Comparison of ENCODE assay signal across 27 cellular contexts in the genomic region with DNA sequence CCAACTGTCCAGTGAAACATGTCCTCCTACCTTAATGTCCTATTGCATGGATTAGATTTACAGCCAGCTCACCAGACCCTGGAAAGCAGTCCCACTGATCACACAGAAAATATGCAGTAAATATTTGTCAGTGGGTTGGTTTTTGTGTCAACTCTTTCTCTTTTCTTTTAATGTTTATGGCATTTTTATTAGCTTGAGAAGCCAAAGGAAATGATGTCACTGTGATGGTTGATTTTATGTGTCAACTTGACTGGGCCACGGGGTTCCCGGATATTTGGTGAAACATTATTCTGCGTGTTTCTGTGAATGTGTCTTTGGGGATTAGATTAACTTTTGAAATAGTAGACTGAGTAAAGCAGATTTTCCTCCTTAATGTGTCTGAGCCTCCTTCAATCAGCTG.
A peak's percentile ranks its signal among the peaks of the same experiment; 100 is the strongest.
DNase-seq lines count a peak whose midpoint lies in the region; ATAC-seq and TF ChIP-seq lines count a peak whose summit lies in the region.
"Had no signal": no experiment of that assay in that cellular context is flagged by ENCODE, and none has a peak within 500 bp of the region (broad histone marks: within the 10 kb centered on the region; RNA-seq: fewer than 3 reads in every experiment).

No MANE protein-coding gene starts in this region.

- H3K36me3 Mint-ChIP-seq in endodermal cell (ENCODE audit: low read depth), result no peaks in the 10 kb centered on the region
- H3K36me3 Mint-ChIP-seq: activated naive CD8-positive, alpha-beta T cell treated with anti-CD3 and anti-CD28 coated beads for 36 hours had no signal

- no peak overlapping the region for H3K4me3 Mint-ChIP-seq in endodermal cell
- H3K4me3 Mint-ChIP-seq: activated CD8-positive, alpha-beta T cell treated with anti-CD3 and anti-CD28 coated beads for 36 hours; activated naive CD8-positive, alpha-beta T cell treated with anti-CD3 and anti-CD28 coated beads for 36 hours; activated T-cell treated with anti-CD3 and anti-CD28 coated beads, Interleukin-2, amount 50 U/mL, for 4 hours; neural crest cell; T-helper 17 cell had no signal

- H3K4me1 ChIP-seq in RWPE2 (ENCODE audit: insufficient read depth, poor library complexity, severe bottlenecking) (peaks cover 16% of the 10 kb centered on the region), endodermal cell (ENCODE audit: control insufficient read depth, insufficient read depth, low read length) (no peaks in the 10 kb centered on the region)
- H3K4me1 ChIP-seq: BLaER1, prostate gland, SJCRH30, vagina had no signal

- peak overlapping the region; percentile 11 for H3K27ac ChIP-seq in RWPE2 (ENCODE audit: poor library complexity, severe bottlenecking)
- no peak overlapping the region for H3K27ac ChIP-seq in endodermal cell (ENCODE audit: low read depth, low read length)
- H3K27ac ChIP-seq: BLaER1, heart right ventricle, prostate gland, SJCRH30, spleen, vagina had no signal

- DNase-seq in H4 (ENCODE audit: low spot score) (peak; percentile 33), RWPE2 (ENCODE audit: low spot score) (no peak), fibroblast of pulmonary artery (ENCODE audit: low read depth) (peak; percentile 3), endodermal cell (no peak), GM13976 (ENCODE audit: low spot score) (no peak)
- DNase-seq: activated CD4-positive, CD25-positive, alpha-beta regulatory T cell; activated CD8-positive, alpha-beta T cell treated with anti-CD3 and anti-CD28 coated beads for 36 hours; activated naive CD8-positive, alpha-beta T cell treated with anti-CD3 and anti-CD28 coated beads for 36 hours; activated T-cell treated with anti-CD3 and anti-CD28 coated beads, Interleukin-2, amount 50 U/mL, for 4 hours; heart right ventricle; KG1; NCI-H1092 treated with DMSO at 0.1 percent for 48 hours; NCI-H2107; NCI-H526 treated with DMSO at 0.1 percent for 48 hours; OCI-M1; SJCRH30; spleen; stimulated activated CD8-positive, alpha-beta memory T cell treated with anti-CD3 and anti-CD28 coated beads, Interleukin-4, amount 100 ng/mL, for 48 hours; T-helper 17 cell had no signal

- H3K4me1 Mint-ChIP-seq in endodermal cell, result peaks cover 6% of the 10 kb centered on the region
- H3K4me1 Mint-ChIP-seq: neural crest cell had no signal

- H3K27ac Mint-ChIP-seq in endodermal cell, result no peak overlapping the region
- H3K27ac Mint-ChIP-seq: activated CD8-positive, alpha-beta T cell treated with anti-CD3 and anti-CD28 coated beads for 36 hours; activated naive CD8-positive, alpha-beta T cell treated with anti-CD3 and anti-CD28 coated beads for 36 hours; T-helper 17 cell had no signal

- H3K9ac ChIP-seq in endodermal cell (ENCODE audit: extremely low read depth, low read length, poor library complexity, severe bottlenecking), result no peak overlapping the region
- H3K9ac ChIP-seq: BLaER1 had no signal

- TF ChIP-seq CTCF in RWPE2 (IDR thresholded peaks at IDR 0.05; ENCODE audit: poor library complexity, severe bottlenecking) (no peak), fibroblast of pulmonary artery (IDR thresholded peaks at IDR 0.05; ENCODE audit: low read length, missing control alignments) (no peak), endodermal cell (conservative IDR thresholded peaks at IDR 0.05) (no peak), GM13976 (IDR thresholded peaks at IDR 0.05; ENCODE audit: borderline replicate concordance, control extremely low read depth, extremely low read depth, insufficient read depth, missing control alignments) (no peak)

- H3K27me3 Mint-ChIP-seq in endodermal cell (ENCODE audit: insufficient read depth), result no peaks in the 10 kb centered on the region
- H3K27me3 Mint-ChIP-seq: activated CD8-positive, alpha-beta T cell treated with anti-CD3 and anti-CD28 coated beads for 36 hours; activated naive CD8-positive, alpha-beta T cell treated with anti-CD3 and anti-CD28 coated beads for 36 hours; T-helper 17 cell had no signal

- H3K27me3 ChIP-seq in RWPE2 (ENCODE audit: insufficient read depth, poor library complexity, severe bottlenecking) (no peaks in the 10 kb centered on the region), endodermal cell (ENCODE audit: control insufficient read depth, insufficient read depth, low read length, poor library complexity, severe bottlenecking) (no peaks in the 10 kb centered on the region)
- H3K27me3 ChIP-seq: BLaER1, heart right ventricle, SJCRH30, spleen, vagina had no signal

- no peaks in the 10 kb centered on the region for H3K36me3 ChIP-seq in RWPE2 (ENCODE audit: low read depth)
- no peaks in the 10 kb centered on the region for H3K36me3 ChIP-seq in endodermal cell (ENCODE audit: control insufficient read depth, insufficient read depth, low read length)
- H3K36me3 ChIP-seq: BLaER1, heart right ventricle, prostate gland, SJCRH30, spleen, vagina had no signal

- H3K9me3 Mint-ChIP-seq in endodermal cell, result no peaks in the 10 kb centered on the region

- whole genome bisulfite sequencing in endodermal cell (ENCODE audit: insufficient coverage in 1 of 2, insufficient read length in 1 of 2), 2 experiments, result 96% methylated on average over 3 of the region's 3 CpGs; no CpG with 5 or more reads in 1 of the 2 experiments

- no peak for ATAC-seq in RWPE2 (ENCODE audit: low read depth)
- no peak for ATAC-seq in HG03469 (IDR thresholded peaks at IDR 0.05; ENCODE audit: unreplicated experiment)
- ATAC-seq in GM18858 (IDR thresholded peaks at IDR 0.05; ENCODE audit: unreplicated experiment), result no peak
- ATAC-seq: activated CD8-positive, alpha-beta T cell treated with anti-CD3 and anti-CD28 coated beads for 36 hours; activated T-cell treated with anti-CD3 and anti-CD28 coated beads, Interleukin-2, amount 50 U/mL, for 4 hours; esophagus mucosa; heart right ventricle; T-helper 17 cell had no signal

- H3K4me3 ChIP-seq in RWPE2 (ENCODE audit: severe bottlenecking) (no peak overlapping the region), fibroblast of pulmonary artery (replicated peaks; ENCODE audit: low read depth, low read length) (no peak overlapping the region), endodermal cell (ENCODE audit: low read length) (no peak overlapping the region)
- H3K4me3 ChIP-seq: BLaER1, heart right ventricle, lung, prostate gland, SJCRH30, spleen, vagina had no signal

- H3K9me3 ChIP-seq in RWPE2 (ENCODE audit: severe bottlenecking) (no peaks in the 10 kb centered on the region), endodermal cell (ENCODE audit: control insufficient read depth, low read length) (no peaks in the 10 kb centered on the region)
- H3K9me3 ChIP-seq: BLaER1, prostate gland, SJCRH30, vagina had no signal

- in situ Hi-C loops in GM13976 (cut with MboI; ENCODE audit: low sequenced_read_pairs, unreplicated experiment), result no loop called here

Comparison
In these comparisons a context has a peak if more than half of its experiments do, and no peak if none do; other contexts are left out.
1. DNase-seq: peak in H4 (single experiment) and fibroblast of pulmonary artery (single experiment); none in RWPE2 (single experiment), endodermal cell (single experiment) and GM13976 (single experiment).